13 cellular contexts compared by ENCODE assay signal in genomic region chr13:73421310-73421912, GRCh38.
DNase-seq lines count a peak whose midpoint lies in the region; ATAC-seq, FAIRE-seq and TF ChIP-seq lines count a peak whose summit lies in the region.
"Had no signal": no experiment of that assay in that cellular context is flagged by ENCODE, and none has a peak within 500 bp of the region (broad histone marks: within the 10 kb centered on the region; RNA-seq: fewer than 3 reads in every experiment).

No MANE protein-coding gene starts in this region.

- no peaks in the 10 kb centered on the region for H3K79me1 ChIP-seq in IMR-90 (ENCODE audit: low read depth in 1 of 2, low read length in 2 of 2)

- H3K9ac ChIP-seq in IMR-90 (ENCODE audit: low read depth, low read length) = no peak overlapping the region

- H4K20me1 ChIP-seq in IMR-90 (ENCODE audit: insufficient read depth, low read length) = no peaks in the 10 kb centered on the region

- H3K9me1 ChIP-seq in IMR-90 (ENCODE audit: insufficient read depth, low read length) = no peaks in the 10 kb centered on the region

- dilution Hi-C loops in IMR-90 (cut with HindIII; ENCODE audit: low sequenced_read_pairs, unreplicated experiment) = no loop called here

- H2AK9ac ChIP-seq in IMR-90 (replicated peaks; ENCODE audit: low read depth, low read length, poor library complexity) = no peak overlapping the region

- CTCF ChIA-PET in IMR-90 (lab: Yijun Ruan, JAX) = interaction anchor here (0.6 kb wide), 1 partner anchor 251 kb away, joined by 4 read pairs; no protein-coding TSS in a partner anchor

- H4K91ac ChIP-seq in IMR-90 (ENCODE audit: insufficient read depth, low read depth, low read length) = no peak overlapping the region

- H3K9me3 ChIP-seq in IMR-90 (ENCODE audit: control insufficient read depth, insufficient read depth, low read length) (no peaks in the 10 kb centered on the region), pancreas (no peaks in the 10 kb centered on the region)
- H3K9me3 ChIP-seq: adrenal gland had no signal

- no peak overlapping the region for H2BK15ac ChIP-seq in IMR-90 (ENCODE audit: low read depth, low read length)

- H3K56ac ChIP-seq in IMR-90 (ENCODE audit: extremely low read depth, insufficient read depth, low read length) = no peak overlapping the region

- no peak overlapping the region for H2BK5ac ChIP-seq in IMR-90 (ENCODE audit: low read depth, low read length, poor library complexity, severe bottlenecking)

- no peak overlapping the region for H3K27ac ChIP-seq in IMR-90 (ENCODE audit: insufficient read depth, low read length)
- no peak overlapping the region for H3K27ac ChIP-seq in pancreas
- H3K27ac ChIP-seq: adrenal gland, VCaP had no signal

- POLR2A ChIA-PET in IMR-90 (lab: Charles Lee; ENCODE audit: unreplicated experiment) = no interaction called here

- intact Hi-C loops in IMR-90 (cut with micrococcal nuclease) (no loop called here), pancreas (cut with DNase I) (no loop called here)

- no peak overlapping the region for H3K4me2 ChIP-seq in IMR-90 (ENCODE audit: low read depth, low read length)

- H2BK20ac ChIP-seq in IMR-90 (ENCODE audit: low read depth, low read length) = no peak overlapping the region

- H3K27me3 ChIP-seq in IMR-90 (ENCODE audit: control insufficient read depth, insufficient read depth, low read length) = no peaks in the 10 kb centered on the region
- no peaks in the 10 kb centered on the region for H3K27me3 ChIP-seq in pancreas
- H3K27me3 ChIP-seq: adrenal gland had no signal

- in situ Hi-C loops in IMR-90 (cut with MboI; ENCODE audit: low sequenced_read_pairs) = no loop called here
- in situ Hi-C loops in astrocyte of the cerebellum (cut with HindIII; ENCODE audit: low sequenced_read_pairs) = no loop called here

- BruUV-seq in IMR-90 (replicated peaks; lab: Mats Ljungman, UMichigan) = no TSS peak

- no peak for TF ChIP-seq CTCF in IMR-90 (conservative IDR thresholded peaks at IDR 0.05; ENCODE audit: low read depth, low read length)
- no peak for TF ChIP-seq CTCF in astrocyte of the cerebellum (IDR thresholded peaks at IDR 0.05; ENCODE audit: low read depth, low read length, missing control alignments)
- no peak for TF ChIP-seq CTCF in pancreas (IDR thresholded peaks at IDR 0.05)

- H3K4me1 ChIP-seq in IMR-90 (ENCODE audit: control insufficient read depth, insufficient read depth, low read length) (no peaks in the 10 kb centered on the region), pancreas (peaks cover 0 to 5% (median 0%) of the 10 kb centered on the region in 3 donors)
- H3K4me1 ChIP-seq: adrenal gland had no signal

- H3K14ac ChIP-seq in IMR-90 (replicated peaks; ENCODE audit: low read depth, low read length) = no peak overlapping the region

- H2AK5ac ChIP-seq in IMR-90 (ENCODE audit: low read depth, low read length) = no peak overlapping the region

- DNase-seq in NCI-H1436 (lab: John Stamatoyannopoulos, UW) (peak; percentile 18), NCI-H1436 treated with DMSO at 0.1 percent for 48 hours (lab: John Stamatoyannopoulos, UW) (no peak), IMR-90 (peak; percentile 68), astrocyte of the cerebellum (ENCODE audit: low read depth) (peak; percentile 57), pancreas (peak in 3 of 6 donors; percentile 36 to 74 (median 49)), cerebellar cortex (ENCODE audit: low spot score) (no peak)
- DNase-seq: adrenal gland, left cardiac atrium, NCI-H1048 had no signal

- WGBS in IMR-90 (ENCODE audit: extremely low coverage in 2 of 2, insufficient read length in 1 of 2), 2 experiments = no CpG with 5 or more reads among the region's 7 CpGs
- WGBS in pancreas, 2 donors = 38 to 41% methylated on average over 7 of the region's 7 CpGs

- no peak overlapping the region for H3K18ac ChIP-seq in IMR-90 (ENCODE audit: low read depth, low read length)

- FAIRE-seq in pancreas (lab: Jason Lieb, UNC) = no peak
- FAIRE-seq: A204.1 had no signal

- no peak overlapping the region for H2AFZ ChIP-seq in IMR-90 (replicated peaks; ENCODE audit: low read length, poor library complexity)

- no peak overlapping the region for H2BK120ac ChIP-seq in IMR-90 (ENCODE audit: low read depth, low read length)

- TF ChIP-seq RAD21 in IMR-90 (IDR thresholded peaks at IDR 0.05; ENCODE audit: low read length) = no peak

- TF ChIP-seq POLR2A in IMR-90 (IDR thresholded peaks at IDR 0.05; ENCODE audit: low read depth, low read length) = no peak

- H3K23ac ChIP-seq in IMR-90 (ENCODE audit: low read depth, low read length) = no peak overlapping the region

- no peak overlapping the region for H4K5ac ChIP-seq in IMR-90 (ENCODE audit: low read depth, low read length)

- H3K4ac ChIP-seq in IMR-90 (ENCODE audit: low read depth, low read length) = no peak overlapping the region

- H3K4me3 ChIP-seq in IMR-90 (ENCODE audit: insufficient read depth, low read depth, low read length) (no peak overlapping the region), astrocyte of the cerebellum (ENCODE audit: low read depth, low read length) (no peak overlapping the region), pancreas (no peak overlapping the region)
- H3K4me3 ChIP-seq: adrenal gland had no signal

- ATAC-seq in IMR-90 (ENCODE audit: low read depth) = no peak
- ATAC-seq in pancreas = peak; percentile 69 to 92 (median 92)
- ATAC-seq in HG02884 (IDR thresholded peaks at IDR 0.05; ENCODE audit: unreplicated experiment) = no peak
- no peak for ATAC-seq in GM18861 (IDR thresholded peaks at IDR 0.05; ENCODE audit: unreplicated experiment)
- ATAC-seq: left cardiac atrium had no signal

- no peak overlapping the region for H4K8ac ChIP-seq in IMR-90 (ENCODE audit: low read depth in 2 of 2, low read length in 2 of 2)

- H3K36me3 ChIP-seq in IMR-90 (ENCODE audit: control insufficient read depth, insufficient read depth, low read length) (no peaks in the 10 kb centered on the region), pancreas (no peaks in the 10 kb centered on the region)
- H3K36me3 ChIP-seq: adrenal gland had no signal

TF ChIP-seq in IMR-90, 13 proteins besides CTCF, POLR2A, EP300 and RAD21:
- TF ChIP-seq CHD1 (IDR thresholded peaks at IDR 0.05; ENCODE audit: low read depth, low read length) (no peak), RFX5 (IDR thresholded peaks at IDR 0.05; ENCODE audit: low read depth, low read length) (no peak), RCOR1 (IDR thresholded peaks at IDR 0.05; ENCODE audit: insufficient replicate concordance, low read length) (no peak), ELK1 (IDR thresholded peaks at IDR 0.05; ENCODE audit: borderline replicate concordance, low read depth, low read length) (no peak), CEBPB (IDR thresholded peaks at IDR 0.05; ENCODE audit: low read depth, low read length) (no peak), BHLHE40 (IDR thresholded peaks at IDR 0.05; ENCODE audit: low read depth, low read length) (no peak), SMC3 (IDR thresholded peaks at IDR 0.05; ENCODE audit: low read depth, low read length) (no peak), USF2 (IDR thresholded peaks at IDR 0.05; ENCODE audit: low read depth, low read length) (no peak), MXI1 (IDR thresholded peaks at IDR 0.05; ENCODE audit: borderline replicate concordance, low read depth, low read length) (no peak), NFE2L2 (IDR thresholded peaks at IDR 0.05; ENCODE audit: low read depth, low read length) (no peak), MAFK (IDR thresholded peaks at IDR 0.05; ENCODE audit: low read depth, low read length) (no peak), FOS (IDR thresholded peaks at IDR 0.05; ENCODE audit: low read depth, low read length) (no peak), MAZ (IDR thresholded peaks at IDR 0.05; ENCODE audit: borderline replicate concordance, low read depth, low read length) (no peak)
TF ChIP-seq in IMR-90: peak in this region for 0.

Comparison
In these comparisons a context has a peak if more than half of its experiments do, and no peak if none do; other contexts are left out.
1. DNase-seq: peak in NCI-H1436 (single experiment), IMR-90 (single experiment) and astrocyte of the cerebellum (single experiment); none in NCI-H1436 treated with DMSO at 0.1 percent for 48 hours (single experiment) and cerebellar cortex (single experiment).
2. ATAC-seq: peak in pancreas (4 of 4); none in IMR-90 (single experiment), HG02884 (single experiment) and GM18861 (single experiment).